25 cellular contexts compared by ENCODE assay signal in the genomic region with DNA sequence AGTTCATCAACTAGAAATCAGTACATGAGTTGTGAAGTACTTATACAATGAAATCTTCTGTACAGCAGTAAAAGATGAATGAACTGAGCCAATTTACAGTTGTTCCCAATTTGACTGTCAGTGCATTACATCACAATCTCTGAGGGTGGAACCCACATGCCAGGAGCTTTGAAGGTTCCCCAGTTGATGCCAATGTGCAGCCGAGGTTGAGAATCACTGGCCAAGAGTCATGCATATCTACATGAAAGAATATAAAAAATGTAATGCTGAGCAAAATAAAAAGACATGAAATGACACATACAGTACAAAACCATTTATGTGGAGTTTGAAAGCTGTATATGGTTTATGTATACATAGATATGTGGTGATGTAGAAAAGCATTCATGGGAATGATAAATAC. TPM values are rescaled to one million over a fixed set of nuclear protein-coding genes. Genes with fewer than 3 reads are reported as not detected.
DNase-seq lines count a peak whose midpoint lies in the region; ATAC-seq lines count a peak whose summit lies in the region.
"Had no signal": no experiment of that assay in that cellular context is flagged by ENCODE, and none has a peak within 500 bp of the region (broad histone marks: within the 10 kb centered on the region; RNA-seq: fewer than 3 reads in every experiment).

No MANE protein-coding gene starts in this region.

- no peak overlapping the region for H3K4me3 Mint-ChIP-seq in activated T-cell treated with anti-CD3 and anti-CD28 coated beads, Interleukin-2, amount 50 U/mL, for 72 hours
- H3K4me3 Mint-ChIP-seq in activated T-cell treated with anti-CD3 and anti-CD28 coated beads, Interleukin-2, amount 50 U/mL, for 4 hours: no peak overlapping the region
- H3K4me3 Mint-ChIP-seq: B cell; CD14-positive monocyte; CD4-positive, alpha-beta memory T cell; CD4-positive, alpha-beta T cell; CD4-positive, CD25-positive, alpha-beta regulatory T cell; CD8-positive, alpha-beta memory T cell; CD8-positive, alpha-beta T cell had no signal

- peak; percentile 53 to 73 for ATAC-seq in activated T-cell treated with anti-CD3 and anti-CD28 coated beads, Interleukin-2, amount 50 U/mL, for 72 hours (replicated peaks in 1 of 2)
- ATAC-seq in activated T-cell treated with anti-CD3 and anti-CD28 coated beads, Interleukin-2, amount 50 U/mL, for 4 hours: no peak
- ATAC-seq: A549; CD8-positive, alpha-beta T cell had no signal

- H3K36me3 Mint-ChIP-seq in activated T-cell treated with anti-CD3 and anti-CD28 coated beads, Interleukin-2, amount 50 U/mL, for 72 hours (ENCODE audit: insufficient read depth in 2 of 2): no peaks in the 10 kb centered on the region
- no peaks in the 10 kb centered on the region for H3K36me3 Mint-ChIP-seq in activated T-cell treated with anti-CD3 and anti-CD28 coated beads, Interleukin-2, amount 50 U/mL, for 4 hours (ENCODE audit: insufficient read depth)
- H3K36me3 Mint-ChIP-seq: CD4-positive, alpha-beta memory T cell; CD4-positive, CD25-positive, alpha-beta regulatory T cell; CD8-positive, alpha-beta T cell had no signal

- no peak for DNase-seq in activated T-cell treated with anti-CD3 and anti-CD28 coated beads, Interleukin-2, amount 50 U/mL, for 72 hours
- no peak for DNase-seq in activated T-cell treated with anti-CD3 and anti-CD28 coated beads, Interleukin-2, amount 50 U/mL, for 4 hours
- DNase-seq: 8988T; ACHN; AML-193; BE2C; C1 segment of cervical spinal cord; Caco-2; Calu3; CD4-positive, alpha-beta memory T cell; CD4-positive, alpha-beta T cell; CD4-positive, CD25-positive, alpha-beta regulatory T cell; CD8-positive, alpha-beta memory T cell; CD8-positive, alpha-beta T cell; COR-L47; DMS 273 treated with DMSO at 0.1 percent for 48 hours; DMS153; DMS53; DMS79; DMS79 treated with DMSO at 0.1 percent for 48 hours; DND-41; EL had no signal

- no peaks in the 10 kb centered on the region for H3K4me1 Mint-ChIP-seq in activated T-cell treated with anti-CD3 and anti-CD28 coated beads, Interleukin-2, amount 50 U/mL, for 72 hours (ENCODE audit: low read depth)
- H3K4me1 Mint-ChIP-seq in activated T-cell treated with anti-CD3 and anti-CD28 coated beads, Interleukin-2, amount 50 U/mL, for 4 hours (ENCODE audit: low read depth): peaks cover 2% of the 10 kb centered on the region

- H3K9me3 Mint-ChIP-seq in activated T-cell treated with anti-CD3 and anti-CD28 coated beads, Interleukin-2, amount 50 U/mL, for 72 hours: no peaks in the 10 kb centered on the region
- H3K9me3 Mint-ChIP-seq in activated T-cell treated with anti-CD3 and anti-CD28 coated beads, Interleukin-2, amount 50 U/mL, for 4 hours: no peaks in the 10 kb centered on the region
- H3K9me3 Mint-ChIP-seq: CD14-positive monocyte; CD4-positive, alpha-beta memory T cell; CD4-positive, alpha-beta T cell; CD4-positive, CD25-positive, alpha-beta regulatory T cell; CD8-positive, alpha-beta memory T cell; CD8-positive, alpha-beta T cell had no signal

- no peaks in the 10 kb centered on the region for H3K27me3 Mint-ChIP-seq in activated T-cell treated with anti-CD3 and anti-CD28 coated beads, Interleukin-2, amount 50 U/mL, for 72 hours (ENCODE audit: low read depth)
- H3K27me3 Mint-ChIP-seq in activated T-cell treated with anti-CD3 and anti-CD28 coated beads, Interleukin-2, amount 50 U/mL, for 4 hours (ENCODE audit: low read depth): peaks cover 6% of the 10 kb centered on the region
- H3K27me3 Mint-ChIP-seq: B cell; CD4-positive, CD25-positive, alpha-beta regulatory T cell had no signal

- peak overlapping the region; percentile 13 for H3K27ac Mint-ChIP-seq in activated T-cell treated with anti-CD3 and anti-CD28 coated beads, Interleukin-2, amount 50 U/mL, for 72 hours
- H3K27ac Mint-ChIP-seq: B cell; CD14-positive monocyte; CD4-positive, alpha-beta memory T cell; CD4-positive, alpha-beta T cell; CD4-positive, CD25-positive, alpha-beta regulatory T cell; CD8-positive, alpha-beta memory T cell; CD8-positive, alpha-beta T cell had no signal

RNA-seq across cellular contexts. Expression of a gene that starts 22.1 kb away (rescaled TPM):
- total RNA-seq in activated T-cell treated with anti-CD3 and anti-CD28 coated beads, Interleukin-2, amount 50 U/mL, for 72 hours: 1 to 10 TPM; 5.6 to 6.4 TPM
- total RNA-seq in activated T-cell treated with anti-CD3 and anti-CD28 coated beads, Interleukin-2, amount 50 U/mL, for 4 hours: 1 to 10 TPM; 8.9 to 9.6 (median 9.1) TPM

Comparison
In these comparisons a context has a peak if more than half of its experiments do, and no peak if none do; other contexts are left out.
1. ATAC-seq: peak in activated T-cell treated with anti-CD3 and anti-CD28 coated beads, Interleukin-2, amount 50 U/mL, for 72 hours (2 of 2); none in activated T-cell treated with anti-CD3 and anti-CD28 coated beads, Interleukin-2, amount 50 U/mL, for 4 hours (0 of 2).